Comparison of ENCODE assay signal across 8 cellular contexts in the genomic region with DNA sequence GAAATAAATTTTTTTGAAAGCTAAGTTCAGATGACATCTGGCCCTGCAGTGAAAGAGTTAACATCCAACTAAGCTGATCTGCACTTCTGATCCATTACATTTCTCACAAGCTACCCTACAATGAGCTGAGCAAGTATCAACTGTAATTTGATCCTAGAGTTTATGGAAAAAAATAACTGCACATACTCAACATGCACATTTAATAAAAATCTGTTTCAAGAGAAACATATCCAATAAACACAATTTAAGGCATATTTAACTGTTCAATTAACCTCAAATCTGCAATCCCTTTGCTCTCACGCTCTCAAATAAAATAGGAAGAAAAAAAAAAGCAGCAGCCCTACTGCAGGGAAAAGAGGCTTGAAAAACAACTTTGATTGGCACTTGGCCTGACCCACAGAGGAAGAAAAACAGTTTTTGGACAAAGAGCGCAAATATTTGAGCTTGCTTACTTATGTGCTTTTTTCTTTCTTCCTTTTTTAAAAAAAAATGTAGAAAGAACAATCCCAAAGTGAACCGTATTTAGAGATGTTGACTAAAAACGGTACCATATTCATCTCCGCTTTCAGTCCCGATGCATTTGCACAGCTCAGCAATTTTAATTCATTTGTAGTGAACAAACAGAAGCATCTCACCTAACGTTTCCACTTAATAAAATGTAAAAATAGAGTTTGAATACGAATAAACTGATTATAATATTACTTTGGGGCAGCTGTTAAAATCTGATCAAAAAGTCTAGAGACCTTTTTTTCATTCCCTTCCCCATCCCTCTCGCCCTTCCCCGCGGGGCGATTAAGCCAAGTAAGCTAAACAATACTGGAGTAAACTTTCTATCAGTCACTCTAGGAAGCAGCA. TPM values are rescaled to one million over a fixed set of nuclear protein-coding genes. Genes with fewer than 3 reads are reported as not detected.
DNase-seq lines count a peak whose midpoint lies in the region; ATAC-seq, FAIRE-seq and TF ChIP-seq lines count a peak whose summit lies in the region.

No MANE protein-coding gene starts in this region.

- H3K4me3 Mint-ChIP-seq in Caco-2 (ENCODE audit: unreplicated experiment) (no peak overlapping the region), immature natural killer cell (peak overlapping the region; percentile 91 to 96 (median 92))
- no peak overlapping the region for H3K4me3 Mint-ChIP-seq in activated naive CD8-positive, alpha-beta T cell treated with anti-CD3 and anti-CD28 coated beads for 36 hours

- DNase-seq in Caco-2 = no peak
- DNase-seq in LNCaP clone FGC (ENCODE audit: low read depth) = no peak
- DNase-seq in activated naive CD8-positive, alpha-beta T cell treated with anti-CD3 and anti-CD28 coated beads for 36 hours = no peak
- peak in 1 of 3 donors; percentile 7 for DNase-seq in immature natural killer cell
- peak; percentile 68 for DNase-seq in spleen
- DNase-seq in GM19239 (ENCODE audit: insufficient read length, low spot score) = no peak

- TF ChIP-seq CTCF in Caco-2 (IDR thresholded peaks at IDR 0.05; ENCODE audit: insufficient read depth in 1 of 2, low read depth in 1 of 2, low read length in 1 of 2, severe bottlenecking in 1 of 2, unreplicated experiment in 1 of 2) (no peak), LNCaP clone FGC (IDR thresholded peaks at IDR 0.05; ENCODE audit: control insufficient read depth, extremely low read depth, insufficient read depth) (no peak), spleen (IDR thresholded peaks at IDR 0.05 in 8 of 11, conservative IDR thresholded peaks at IDR 0.05 in 3 of 11) (no peak)

- H3K27ac ChIP-seq in spleen = peak overlapping the region in 7 of 8 donors; percentile 88 to 96 (median 93)

- no peak for ATAC-seq in GM21367 (IDR thresholded peaks at IDR 0.05; ENCODE audit: unreplicated experiment)
- no peak for ATAC-seq in HG02623 (IDR thresholded peaks at IDR 0.05; ENCODE audit: unreplicated experiment)

- intact Hi-C loops in Caco-2 (cut with micrococcal nuclease; ENCODE audit: unreplicated experiment) (loop anchor here (2.0 kb wide), 1 partner anchor 135 kb away; no protein-coding TSS in a partner anchor), spleen (cut with DNase I; ENCODE audit: low total_unique reads) (loop anchor here (10.0 kb wide), 3 partner anchors 65 to 475 kb away; no protein-coding TSS in a partner anchor)

- WGBS in spleen, 5 donors = 2 to 3% (median 2%) methylated on average over 12 of the region's 12 CpGs

- H3K4me1 Mint-ChIP-seq in Caco-2 (ENCODE audit: low read depth, unreplicated experiment) = peaks cover 6% of the 10 kb centered on the region
- peaks cover 33% of the 10 kb centered on the region for H3K4me1 Mint-ChIP-seq in activated naive CD8-positive, alpha-beta T cell treated with anti-CD3 and anti-CD28 coated beads for 36 hours
- peaks cover 12 to 15% of the 10 kb centered on the region in 2 donors for H3K4me1 Mint-ChIP-seq in immature natural killer cell

- no peaks in the 10 kb centered on the region for H3K27me3 Mint-ChIP-seq in Caco-2 (ENCODE audit: insufficient read depth, unreplicated experiment)
- no peaks in the 10 kb centered on the region for H3K27me3 Mint-ChIP-seq in activated naive CD8-positive, alpha-beta T cell treated with anti-CD3 and anti-CD28 coated beads for 36 hours
- peaks cover 7 to 23% (median 8%) of the 10 kb centered on the region in 3 donors for H3K27me3 Mint-ChIP-seq in immature natural killer cell (ENCODE audit: low read depth in 3 of 3)

- peak overlapping the region; percentile 86 for H3K4me3 ChIP-seq in Caco-2 (ENCODE audit: low read depth, low read length)
- H3K4me3 ChIP-seq in LNCaP clone FGC (ENCODE audit: low read depth, low read length) = peak overlapping the region; percentile 87
- H3K4me3 ChIP-seq in spleen = peak overlapping the region; percentile 67 to 91 (median 84)

- H3K27me3 ChIP-seq in Caco-2 (replicated peaks; ENCODE audit: control insufficient read depth, insufficient read depth, low read length) = no peaks in the 10 kb centered on the region
- H3K27me3 ChIP-seq in spleen (replicated peaks in 1 of 7) = no peaks in the 10 kb centered on the region

- POLR2A ChIA-PET in Caco-2 (lab: Charles Lee) = interaction anchor here (0.6 to 1.4 kb wide), 3 partner anchors 14 to 1160 kb away, joined by 3 to 7 read pairs (median 4); a partner anchor contains a TSS

- FAIRE-seq in GM19239 (lab: Jason Lieb, UNC) = no peak

- H3K4me1 ChIP-seq in Caco-2 (peaks cover 7% of the 10 kb centered on the region; the same call in 1 of the 2 replicates), spleen (peaks cover 8 to 84% (median 43%) of the 10 kb centered on the region in 6 donors)

- no peaks in the 10 kb centered on the region for H3K9me3 ChIP-seq in Caco-2
- H3K9me3 ChIP-seq in spleen = peaks cover 0 to 8% (median 0%) of the 10 kb centered on the region in 8 donors

- no peak for TF ChIP-seq POLR2A in spleen (IDR thresholded peaks at IDR 0.05)

- no peak overlapping the region for H3K27ac Mint-ChIP-seq in Caco-2 (ENCODE audit: unreplicated experiment)
- peak overlapping the region; percentile 82 for H3K27ac Mint-ChIP-seq in activated naive CD8-positive, alpha-beta T cell treated with anti-CD3 and anti-CD28 coated beads for 36 hours
- peak overlapping the region in 4 of 6 donors; percentile 68 to 84 (median 76) for H3K27ac Mint-ChIP-seq in immature natural killer cell

- H3K36me3 ChIP-seq in Caco-2 (ENCODE audit: control insufficient read depth, insufficient read depth, low read length) = no peaks in the 10 kb centered on the region
- no peaks in the 10 kb centered on the region for H3K36me3 ChIP-seq in spleen

- H3K36me3 Mint-ChIP-seq in Caco-2 (ENCODE audit: insufficient read depth, unreplicated experiment) (no peaks in the 10 kb centered on the region), immature natural killer cell (no peaks in the 10 kb centered on the region)
- peaks cover 13% of the 10 kb centered on the region for H3K36me3 Mint-ChIP-seq in activated naive CD8-positive, alpha-beta T cell treated with anti-CD3 and anti-CD28 coated beads for 36 hours

- no peaks in the 10 kb centered on the region for H3K9me3 Mint-ChIP-seq in Caco-2 (ENCODE audit: unreplicated experiment)
- no peaks in the 10 kb centered on the region for H3K9me3 Mint-ChIP-seq in activated naive CD8-positive, alpha-beta T cell treated with anti-CD3 and anti-CD28 coated beads for 36 hours
- H3K9me3 Mint-ChIP-seq in immature natural killer cell = no peaks in the 10 kb centered on the region

- CTCF ChIA-PET in Caco-2 (lab: Charles Lee) = interaction anchor here (0.5 to 0.7 kb wide), 3 partner anchors 14 to 75 kb away, joined by 3 read pairs; no protein-coding TSS in a partner anchor

- no TSS peak for BruUV-seq in Caco-2 (replicated peaks; lab: Mats Ljungman, UMichigan)

RNA-seq across cellular contexts. Expression of a gene that starts 1.6 kb away (rescaled TPM):
- total RNA-seq in Caco-2 (2022) = 28.2 and 29.2 TPM in 2 replicates
- total RNA-seq in activated naive CD8-positive, alpha-beta T cell treated with anti-CD3 and anti-CD28 coated beads for 36 hours = 10 to 100 TPM; 16.2 to 16.4 TPM
- under 1 TPM; 0.29 to 0.45 (median 0.33) TPM for polyA plus RNA-seq in immature natural killer cell
- total RNA-seq in spleen = 10 to 100 TPM; 51.0 to 79.9 (median 67.2) TPM
- polyA plus RNA-seq in spleen = 10 to 100 TPM; 10.9 to 12.9 (median 11.5) TPM

Comparison
In these comparisons a context has a peak if more than half of its experiments do, and no peak if none do; other contexts are left out.
1. H3K4me3 Mint-ChIP-seq: peak in immature natural killer cell (5 of 5); none in Caco-2 (single experiment) and activated naive CD8-positive, alpha-beta T cell treated with anti-CD3 and anti-CD28 coated beads for 36 hours (single experiment).
2. Peak in every context shown above with its lines, with median percentiles within 50 percentile points of each other: H3K4me3 ChIP-seq.